1 cellular context compared by ENCODE assay signal in the genomic region with DNA sequence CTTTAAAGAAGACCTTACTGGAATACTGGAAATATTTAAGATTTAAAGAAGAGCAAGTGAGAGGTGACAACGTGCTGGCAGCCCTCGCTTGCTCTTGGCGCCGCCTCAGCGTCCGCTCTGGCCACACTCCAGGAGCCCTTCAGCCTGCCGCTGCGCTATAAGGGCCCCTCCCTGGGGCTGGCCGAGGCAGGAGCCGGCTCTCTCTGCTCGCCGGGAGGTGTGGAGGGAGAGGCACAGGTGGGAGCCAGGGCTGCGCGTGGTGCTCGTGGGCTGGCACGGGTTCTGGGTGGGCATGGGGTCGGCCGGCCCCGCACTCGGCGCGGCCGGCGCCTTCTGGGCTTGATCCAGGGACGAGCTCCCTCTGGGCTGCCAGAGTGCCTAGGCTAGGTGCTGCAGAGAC.
TF ChIP-seq lines count a peak whose summit lies in the region.

No MANE protein-coding gene starts in this region.

TF ChIP-seq in HepG2, 621 proteins besides CTCF, POLR2A, EP300 and RAD21 (continues in another document):
- TF ChIP-seq YEATS4 (CRISPR knock-in tag; IDR thresholded peaks at IDR 0.05; ENCODE audit: borderline replicate concordance), result no peak
- no peak for TF ChIP-seq ZNF143 (CRISPR knock-in tag; IDR thresholded peaks at IDR 0.05)
- no peak for TF ChIP-seq NBN (conservative IDR thresholded peaks at IDR 0.05)
- TF ChIP-seq KDM4B (CRISPR knock-in tag; IDR thresholded peaks at IDR 0.05), result no peak
- no peak for TF ChIP-seq ZNF83 (CRISPR knock-in tag; IDR thresholded peaks at IDR 0.05; ENCODE audit: borderline replicate concordance)
- TF ChIP-seq ZSCAN9 (CRISPR knock-in tag; IDR thresholded peaks at IDR 0.05; ENCODE audit: borderline replicate concordance), result no peak
- 0 out of 2 replicates have a peak, but pooled peaks have one; percentile 38 for TF ChIP-seq ZNF280B (CRISPR knock-in tag; IDR thresholded peaks at IDR 0.05; ENCODE audit: borderline replicate concordance)
- TF ChIP-seq RNF219 (CRISPR knock-in tag; IDR thresholded peaks at IDR 0.05), result no peak
- no peak for TF ChIP-seq ZBTB20 (CRISPR knock-in tag; IDR thresholded peaks at IDR 0.05; ENCODE audit: borderline replicate concordance, low read depth)
- TF ChIP-seq NFIB (CRISPR knock-in tag; IDR thresholded peaks at IDR 0.05; ENCODE audit: borderline replicate concordance), result no peak
- TF ChIP-seq THAP11 (CRISPR knock-in tag; IDR thresholded peaks at IDR 0.05), result no peak
- no peak for TF ChIP-seq JARID2 (CRISPR knock-in tag; IDR thresholded peaks at IDR 0.05; ENCODE audit: insufficient replicate concordance)
- TF ChIP-seq ZNF773 (CRISPR knock-in tag; IDR thresholded peaks at IDR 0.05; ENCODE audit: borderline replicate concordance), result no peak
- no peak for TF ChIP-seq ARNTL (CRISPR knock-in tag; IDR thresholded peaks at IDR 0.05)
- TF ChIP-seq ARHGAP35 (CRISPR knock-in tag; IDR thresholded peaks at IDR 0.05; ENCODE audit: borderline replicate concordance), result no peak
- no peak for TF ChIP-seq ZNF619 (CRISPR knock-in tag; IDR thresholded peaks at IDR 0.05)
- TF ChIP-seq ZNF703 (CRISPR knock-in tag; IDR thresholded peaks at IDR 0.05; ENCODE audit: borderline replicate concordance), result no peak; the same call in 1 of the 2 replicates
- TF ChIP-seq KMT2A (CRISPR knock-in tag; IDR thresholded peaks at IDR 0.05), result no peak
- TF ChIP-seq, protein P1, sequence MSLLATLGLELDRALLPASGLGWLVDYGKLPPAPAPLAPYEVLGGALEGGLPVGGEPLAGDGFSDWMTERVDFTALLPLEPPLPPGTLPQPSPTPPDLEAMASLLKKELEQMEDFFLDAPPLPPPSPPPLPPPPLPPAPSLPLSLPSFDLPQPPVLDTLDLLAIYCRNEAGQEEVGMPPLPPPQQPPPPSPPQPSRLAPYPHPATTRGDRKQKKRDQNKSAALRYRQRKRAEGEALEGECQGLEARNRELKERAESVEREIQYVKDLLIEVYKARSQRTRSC (CRISPR knock-in tag; IDR thresholded peaks at IDR 0.05; ENCODE audit: low read depth), result no peak
- TF ChIP-seq ZNF646 (CRISPR knock-in tag; IDR thresholded peaks at IDR 0.05), result no peak
- TF ChIP-seq, protein P2, sequence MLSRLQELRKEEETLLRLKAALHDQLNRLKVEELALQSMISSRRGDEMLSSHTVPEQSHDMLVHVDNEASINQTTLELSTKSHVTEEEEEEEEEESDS (CRISPR knock-in tag; IDR thresholded peaks at IDR 0.05; ENCODE audit: borderline replicate concordance), result no peak
- TF ChIP-seq AGO2 (optimal IDR thresholded peaks at IDR 0.05; ENCODE audit: low read depth, low read length), result peak; percentile 29
- no peak for TF ChIP-seq ATAD3A (CRISPR knock-in tag; IDR thresholded peaks at IDR 0.05)
- TF ChIP-seq, protein P3, sequence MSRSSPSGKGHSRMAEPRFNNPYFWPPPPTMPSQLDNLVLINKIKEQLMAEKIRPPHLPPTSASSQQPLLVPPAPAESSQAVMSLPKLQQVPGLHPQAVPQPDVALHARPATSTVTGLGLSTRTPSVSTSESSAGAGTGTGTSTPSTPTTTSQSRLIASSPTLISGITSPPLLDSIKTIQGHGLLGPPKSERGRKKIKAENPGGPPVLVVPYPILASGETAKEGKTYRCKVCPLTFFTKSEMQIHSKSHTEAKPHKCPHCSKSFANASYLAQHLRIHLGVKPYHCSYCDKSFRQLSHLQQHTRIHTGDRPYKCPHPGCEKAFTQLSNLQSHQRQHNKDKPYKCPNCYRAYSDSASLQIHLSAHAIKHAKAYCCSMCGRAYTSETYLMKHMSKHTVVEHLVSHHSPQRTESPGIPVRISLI (CRISPR knock-in tag; IDR thresholded peaks at IDR 0.05; ENCODE audit: borderline replicate concordance), result no peak
- TF ChIP-seq PITX1 (CRISPR knock-in tag; IDR thresholded peaks at IDR 0.05), result no peak
- TF ChIP-seq RCOR2 (CRISPR knock-in tag; IDR thresholded peaks at IDR 0.05), result no peak
- TF ChIP-seq FOXO1 (CRISPR knock-in tag; IDR thresholded peaks at IDR 0.05), result no peak
- no peak for TF ChIP-seq MED8 (CRISPR knock-in tag; IDR thresholded peaks at IDR 0.05; ENCODE audit: insufficient replicate concordance)
- TF ChIP-seq ZNF343 (CRISPR knock-in tag; IDR thresholded peaks at IDR 0.05), result no peak
- TF ChIP-seq ZNF12 (CRISPR knock-in tag; IDR thresholded peaks at IDR 0.05), result no peak
- peak; percentile 25; the same call in 1 of the 2 replicates for TF ChIP-seq GABPB1 (CRISPR knock-in tag; IDR thresholded peaks at IDR 0.05)
- TF ChIP-seq STAG1 (CRISPR knock-in tag; IDR thresholded peaks at IDR 0.05), result no peak
- TF ChIP-seq PTBP1 (IDR thresholded peaks at IDR 0.05; ENCODE audit: low read depth, low read length, poor library complexity, severe bottlenecking), result peak; percentile 64
- no peak for TF ChIP-seq LCORL (IDR thresholded peaks at IDR 0.05)
- TF ChIP-seq LCORL (CRISPR knock-in tag; IDR thresholded peaks at IDR 0.05), result no peak
- no peak for TF ChIP-seq ZNF746 (CRISPR knock-in tag; IDR thresholded peaks at IDR 0.05)
- TF ChIP-seq ZNF333 (CRISPR knock-in tag; IDR thresholded peaks at IDR 0.05; ENCODE audit: borderline replicate concordance), result peak; percentile 21; the same call in 1 of the 2 replicates
- no peak for TF ChIP-seq ZKSCAN1 (IDR thresholded peaks at IDR 0.05; ENCODE audit: low read length)
- 0 out of 2 replicates have a peak, but pooled peaks have one; percentile 2 for TF ChIP-seq ZNF607 (CRISPR knock-in tag; IDR thresholded peaks at IDR 0.05; ENCODE audit: borderline replicate concordance)
- TF ChIP-seq ZNF577 (CRISPR knock-in tag; IDR thresholded peaks at IDR 0.05; ENCODE audit: borderline replicate concordance, low read depth), result no peak
- no peak for TF ChIP-seq ZNF142 (CRISPR knock-in tag; IDR thresholded peaks at IDR 0.05)
